Comparison of ENCODE assay signal across 22 cellular contexts in the genomic region with DNA sequence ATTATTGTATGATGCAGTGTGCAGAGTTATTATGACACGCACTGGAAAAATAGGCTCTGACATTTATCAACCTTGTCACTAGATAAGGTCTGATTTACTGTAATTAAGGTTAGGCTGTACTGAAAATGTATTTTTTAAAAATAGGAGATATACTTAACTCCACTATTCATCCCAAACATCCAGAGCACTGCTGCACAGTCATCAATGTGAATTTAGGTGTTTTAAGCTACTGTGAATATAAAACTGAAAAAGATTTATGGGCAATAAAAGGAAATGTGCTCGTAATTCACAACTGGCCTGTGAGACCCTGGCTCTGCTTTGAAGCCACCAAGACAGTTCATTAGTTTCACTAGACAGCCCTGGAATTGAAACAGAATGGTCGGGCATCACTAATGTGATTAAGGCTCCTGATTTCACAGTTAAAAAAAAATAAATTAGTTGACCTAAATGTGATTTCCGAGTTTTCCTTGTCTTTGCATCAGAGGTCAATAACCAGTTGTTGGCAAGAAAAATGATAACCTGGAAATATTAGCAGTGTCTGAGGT.
DNase-seq lines count a peak whose midpoint lies in the region; ATAC-seq and TF ChIP-seq lines count a peak whose summit lies in the region.
"Had no signal": no experiment of that assay in that cellular context is flagged by ENCODE, and none has a peak within 500 bp of the region (broad histone marks: within the 10 kb centered on the region; RNA-seq: fewer than 3 reads in every experiment).

No MANE protein-coding gene starts in this region.

- H3K9ac ChIP-seq in SK-N-SH: no peak overlapping the region

- TF ChIP-seq CTCF in SK-N-SH (IDR thresholded peaks at IDR 0.05) (no peak), left lung (IDR thresholded peaks at IDR 0.05) (no peak)

- H3F3A ChIP-seq in SK-N-SH (replicated peaks; ENCODE audit: insufficient read depth): no peaks in the 10 kb centered on the region

- no peaks in the 10 kb centered on the region; a peak in 2 of 4 replicates for H3K4me1 ChIP-seq in SK-N-SH (ENCODE audit: control insufficient read depth in 1 of 2, insufficient read depth in 2 of 2, low read depth in 1 of 2, low read length in 1 of 2)
- no peaks in the 10 kb centered on the region for H3K4me1 ChIP-seq in left lung
- H3K4me1 ChIP-seq: A549, Caco-2 had no signal

- no peak overlapping the region for H3K4me2 ChIP-seq in SK-N-SH
- H3K4me2 ChIP-seq: A549 had no signal

- H3K27me3 ChIP-seq in SK-N-SH (ENCODE audit: insufficient read depth): no peaks in the 10 kb centered on the region
- no peaks in the 10 kb centered on the region for H3K27me3 ChIP-seq in left lung

- POLR2A ChIA-PET in SK-N-SH (lab: Yijun Ruan, JAX): no interaction called here

- H3K9me2 ChIP-seq in SK-N-SH: no peaks in the 10 kb centered on the region

- H3K9me3 ChIP-seq in SK-N-SH (no peaks in the 10 kb centered on the region), left lung (no peaks in the 10 kb centered on the region)
- H3K9me3 ChIP-seq: A549, Caco-2 had no signal

- intact Hi-C loops in left lung (cut with DNase I): no loop called here

- H3K27ac ChIP-seq in SK-N-SH (ENCODE audit: low read depth in 2 of 2, low read length in 1 of 2) (peak overlapping the region in 1 of 2 experiments; percentile 39; a peak in 2 of 4 replicates), left lung (no peak overlapping the region)
- H3K27ac ChIP-seq: A549 had no signal

- no peak for TF ChIP-seq RAD21 in SK-N-SH (IDR thresholded peaks at IDR 0.05; ENCODE audit: low read length)

- DNase-seq in SK-N-SH (peak; percentile 40), NCI-H2227 (lab: John Stamatoyannopoulos, UW; ENCODE audit: unreplicated experiment) (peak; percentile 28), left kidney (ENCODE audit: low read depth, low spot score) (peak; percentile 77), retina (peak; percentile 68), HuH-7 (ENCODE audit: low spot score) (no peak), left lung (no peak)
- DNase-seq: 8988T; ACHN; AML-193; C1 segment of cervical spinal cord; Caco-2; CD4-positive, alpha-beta memory T cell; DMS 273 treated with DMSO at 0.1 percent for 48 hours; DMS79; EL; GDM1; H7; HCEC 1CT had no signal

- H4K20me1 ChIP-seq in SK-N-SH (ENCODE audit: insufficient read depth): no peaks in the 10 kb centered on the region

- peak in 1 of 2 experiments; percentile 25; a peak in 1 of 4 replicates for TF ChIP-seq EP300 in SK-N-SH (IDR thresholded peaks at IDR 0.05; ENCODE audit: borderline replicate concordance in 1 of 2, low read depth in 1 of 2, low read length in 1 of 2)

- ATAC-seq in SK-N-SH treated with all-trans-retinoic acid at 6 μM for 48 hours (no peak), HG03439 (IDR thresholded peaks at IDR 0.05; ENCODE audit: unreplicated experiment) (no peak), left lung (no peak)
- ATAC-seq: A549, GM12878 had no signal

- H3K36me3 ChIP-seq in SK-N-SH (replicated peaks in 1 of 2; ENCODE audit: control insufficient read depth in 1 of 2, insufficient read depth in 2 of 2, low read length in 1 of 2) (no peaks in the 10 kb centered on the region), left lung (no peaks in the 10 kb centered on the region)

- no peaks in the 10 kb centered on the region for H3K79me2 ChIP-seq in SK-N-SH (ENCODE audit: insufficient read depth)

- CTCF ChIA-PET in SK-N-SH (lab: Yijun Ruan, JAX): interaction anchor here (0.9 kb wide), 1 partner anchor 9 kb away, joined by 4 read pairs; no protein-coding TSS in a partner anchor

- 21% methylated on average over 4 of the region's 4 CpGs for WGBS in SK-N-SH (ENCODE audit: low lambda C conversion rate)

- no peak overlapping the region for H3K4me3 ChIP-seq in SK-N-SH (ENCODE audit: low read depth in 2 of 2, low read length in 1 of 2)
- H3K4me3 ChIP-seq in left lung: no peak overlapping the region
- H3K4me3 ChIP-seq: A549, GM12878 had no signal

- H2AFZ ChIP-seq in SK-N-SH (ENCODE audit: low read depth): no peak overlapping the region

TF ChIP-seq in SK-N-SH, 30 proteins besides CTCF, POLR2A, EP300 and RAD21:
- TF ChIP-seq FOXJ3 (CRISPR knock-in tag; IDR thresholded peaks at IDR 0.05): peak; percentile 49; the same call in 1 of the 2 replicates
- TF ChIP-seq RFX5 (IDR thresholded peaks at IDR 0.05; ENCODE audit: low read length): no peak
- TF ChIP-seq MXI1 (IDR thresholded peaks at IDR 0.05; ENCODE audit: low read depth, low read length): no peak
- peak; percentile 56; the same call in 1 of the 2 replicates for TF ChIP-seq GATA2 (CRISPR knock-in tag; IDR thresholded peaks at IDR 0.05)
- no peak for TF ChIP-seq TEAD4 (IDR thresholded peaks at IDR 0.05; ENCODE audit: borderline replicate concordance, insufficient read depth)

TF ChIP-seq in SK-N-SH treated with all-trans-retinoic acid at 6 μM for 48 hours, 23 proteins besides CTCF, POLR2A, EP300 and RAD21:
- TF ChIP-seq ESRRG (CRISPR knock-in tag; IDR thresholded peaks at IDR 0.05) (no peak), ZNF70 (CRISPR knock-in tag; IDR thresholded peaks at IDR 0.05) (no peak), OSR1 (CRISPR knock-in tag; IDR thresholded peaks at IDR 0.05) (no peak), SNAI2 (CRISPR knock-in tag; IDR thresholded peaks at IDR 0.05) (no peak), ZNF8 (CRISPR knock-in tag; IDR thresholded peaks at IDR 0.05) (no peak), ZNF565 (CRISPR knock-in tag; conservative IDR thresholded peaks at IDR 0.05; ENCODE audit: low read depth) (no peak), CSDC2 (CRISPR knock-in tag; IDR thresholded peaks at IDR 0.05) (no peak), ZFP30 (CRISPR knock-in tag; IDR thresholded peaks at IDR 0.05) (no peak), PPARA (CRISPR knock-in tag; IDR thresholded peaks at IDR 0.05; ENCODE audit: borderline replicate concordance) (no peak)
- TF ChIP-seq, protein P1, sequence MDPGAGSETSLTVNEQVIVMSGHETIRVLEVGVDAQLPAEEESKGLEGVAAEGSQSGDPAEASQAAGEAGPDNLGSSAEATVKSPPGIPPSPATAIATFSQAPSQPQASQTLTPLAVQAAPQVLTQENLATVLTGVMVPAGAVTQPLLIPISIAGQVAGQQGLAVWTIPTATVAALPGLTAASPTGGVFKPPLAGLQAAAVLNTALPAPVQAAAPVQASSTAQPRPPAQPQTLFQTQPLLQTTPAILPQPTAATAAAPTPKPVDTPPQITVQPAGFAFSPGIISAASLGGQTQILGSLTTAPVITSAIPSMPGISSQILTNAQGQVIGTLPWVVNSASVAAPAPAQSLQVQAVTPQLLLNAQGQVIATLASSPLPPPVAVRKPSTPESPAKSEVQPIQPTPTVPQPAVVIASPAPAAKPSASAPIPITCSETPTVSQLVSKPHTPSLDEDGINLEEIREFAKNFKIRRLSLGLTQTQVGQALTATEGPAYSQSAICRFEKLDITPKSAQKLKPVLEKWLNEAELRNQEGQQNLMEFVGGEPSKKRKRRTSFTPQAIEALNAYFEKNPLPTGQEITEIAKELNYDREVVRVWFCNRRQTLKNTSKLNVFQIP (CRISPR knock-in tag; IDR thresholded peaks at IDR 0.05; ENCODE audit: borderline replicate concordance, low read depth): no peak
- TF ChIP-seq, protein P2, sequence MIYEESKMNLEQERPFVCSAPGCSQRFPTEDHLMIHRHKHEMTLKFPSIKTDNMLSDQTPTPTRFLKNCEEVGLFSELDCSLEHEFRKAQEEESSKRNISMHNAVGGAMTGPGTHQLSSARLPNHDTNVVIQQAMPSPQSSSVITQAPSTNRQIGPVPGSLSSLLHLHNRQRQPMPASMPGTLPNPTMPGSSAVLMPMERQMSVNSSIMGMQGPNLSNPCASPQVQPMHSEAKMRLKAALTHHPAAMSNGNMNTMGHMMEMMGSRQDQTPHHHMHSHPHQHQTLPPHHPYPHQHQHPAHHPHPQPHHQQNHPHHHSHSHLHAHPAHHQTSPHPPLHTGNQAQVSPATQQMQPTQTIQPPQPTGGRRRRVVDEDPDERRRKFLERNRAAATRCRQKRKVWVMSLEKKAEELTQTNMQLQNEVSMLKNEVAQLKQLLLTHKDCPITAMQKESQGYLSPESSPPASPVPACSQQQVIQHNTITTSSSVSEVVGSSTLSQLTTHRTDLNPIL (CRISPR knock-in tag; IDR thresholded peaks at IDR 0.05; ENCODE audit: low read depth): no peak
- TF ChIP-seq, protein P3, sequence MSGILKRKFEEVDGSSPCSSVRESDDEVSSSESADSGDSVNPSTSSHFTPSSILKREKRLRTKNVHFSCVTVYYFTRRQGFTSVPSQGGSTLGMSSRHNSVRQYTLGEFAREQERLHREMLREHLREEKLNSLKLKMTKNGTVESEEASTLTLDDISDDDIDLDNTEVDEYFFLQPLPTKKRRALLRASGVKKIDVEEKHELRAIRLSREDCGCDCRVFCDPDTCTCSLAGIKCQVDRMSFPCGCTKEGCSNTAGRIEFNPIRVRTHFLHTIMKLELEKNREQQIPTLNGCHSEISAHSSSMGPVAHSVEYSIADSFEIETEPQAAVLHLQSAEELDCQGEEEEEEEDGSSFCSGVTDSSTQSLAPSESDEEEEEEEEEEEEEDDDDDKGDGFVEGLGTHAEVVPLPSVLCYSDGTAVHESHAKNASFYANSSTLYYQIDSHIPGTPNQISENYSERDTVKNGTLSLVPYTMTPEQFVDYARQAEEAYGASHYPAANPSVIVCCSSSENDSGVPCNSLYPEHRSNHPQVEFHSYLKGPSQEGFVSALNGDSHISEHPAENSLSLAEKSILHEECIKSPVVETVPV (CRISPR knock-in tag; IDR thresholded peaks at IDR 0.05): no peak
- TF ChIP-seq, protein P4, sequence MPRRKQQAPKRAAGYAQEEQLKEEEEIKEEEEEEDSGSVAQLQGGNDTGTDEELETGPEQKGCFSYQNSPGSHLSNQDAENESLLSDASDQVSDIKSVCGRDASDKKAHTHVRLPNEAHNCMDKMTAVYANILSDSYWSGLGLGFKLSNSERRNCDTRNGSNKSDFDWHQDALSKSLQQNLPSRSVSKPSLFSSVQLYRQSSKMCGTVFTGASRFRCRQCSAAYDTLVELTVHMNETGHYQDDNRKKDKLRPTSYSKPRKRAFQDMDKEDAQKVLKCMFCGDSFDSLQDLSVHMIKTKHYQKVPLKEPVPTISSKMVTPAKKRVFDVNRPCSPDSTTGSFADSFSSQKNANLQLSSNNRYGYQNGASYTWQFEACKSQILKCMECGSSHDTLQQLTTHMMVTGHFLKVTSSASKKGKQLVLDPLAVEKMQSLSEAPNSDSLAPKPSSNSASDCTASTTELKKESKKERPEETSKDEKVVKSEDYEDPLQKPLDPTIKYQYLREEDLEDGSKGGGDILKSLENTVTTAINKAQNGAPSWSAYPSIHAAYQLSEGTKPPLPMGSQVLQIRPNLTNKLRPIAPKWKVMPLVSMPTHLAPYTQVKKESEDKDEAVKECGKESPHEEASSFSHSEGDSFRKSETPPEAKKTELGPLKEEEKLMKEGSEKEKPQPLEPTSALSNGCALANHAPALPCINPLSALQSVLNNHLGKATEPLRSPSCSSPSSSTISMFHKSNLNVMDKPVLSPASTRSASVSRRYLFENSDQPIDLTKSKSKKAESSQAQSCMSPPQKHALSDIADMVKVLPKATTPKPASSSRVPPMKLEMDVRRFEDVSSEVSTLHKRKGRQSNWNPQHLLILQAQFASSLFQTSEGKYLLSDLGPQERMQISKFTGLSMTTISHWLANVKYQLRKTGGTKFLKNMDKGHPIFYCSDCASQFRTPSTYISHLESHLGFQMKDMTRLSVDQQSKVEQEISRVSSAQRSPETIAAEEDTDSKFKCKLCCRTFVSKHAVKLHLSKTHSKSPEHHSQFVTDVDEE (CRISPR knock-in tag; IDR thresholded peaks at IDR 0.05): no peak

Comparison
In these comparisons a context has a peak if more than half of its experiments do, and no peak if none do; other contexts are left out.
1. DNase-seq: peak in SK-N-SH (single experiment), NCI-H2227 (single experiment), left kidney (single experiment) and retina (single experiment); none in HuH-7 (single experiment) and left lung (0 of 2).